Comparison of ENCODE assay signal across 15 cellular contexts in the genomic region with DNA sequence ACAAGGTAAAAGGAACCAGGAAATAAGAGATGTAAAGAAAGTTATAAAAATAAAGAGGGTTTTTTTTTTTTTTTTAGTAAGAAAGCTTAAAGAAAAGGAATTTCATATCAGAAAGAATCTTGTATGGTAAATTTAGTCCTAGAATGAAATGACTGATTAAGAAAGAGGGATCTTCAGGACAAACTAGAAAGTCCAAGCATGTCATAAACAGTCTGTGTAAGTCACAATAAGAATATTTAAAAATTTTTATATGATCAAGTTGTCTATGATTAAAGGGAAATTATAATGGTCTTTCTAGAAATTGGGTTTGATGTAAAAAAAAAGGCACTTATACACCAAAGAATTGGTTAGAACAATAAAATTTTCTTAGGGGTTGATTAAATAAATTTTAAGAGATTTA.
DNase-seq lines count a peak whose midpoint lies in the region; TF ChIP-seq lines count a peak whose summit lies in the region.
"Had no signal": no experiment of that assay in that cellular context is flagged by ENCODE, and none has a peak within 500 bp of the region (broad histone marks: within the 10 kb centered on the region; RNA-seq: fewer than 3 reads in every experiment).

No MANE protein-coding gene starts in this region.

- H3K9me3 ChIP-seq in neural progenitor cell (ENCODE audit: low read depth): peaks cover 26% of the 10 kb centered on the region
- H3K9me3 ChIP-seq in ascending aorta: no peaks in the 10 kb centered on the region

- no peak overlapping the region for H3K27ac ChIP-seq in neural progenitor cell
- H3K27ac ChIP-seq in ascending aorta: no peak overlapping the region
- H3K27ac ChIP-seq: 22Rv1, BLaER1 had no signal

- intact Hi-C loops in ascending aorta (cut with DNase I): no loop called here

- H2AFZ ChIP-seq in neural progenitor cell (replicated peaks): no peak overlapping the region

- no peaks in the 10 kb centered on the region for H3K79me2 ChIP-seq in neural progenitor cell (ENCODE audit: low read depth)

- no peak overlapping the region for H3K4me3 ChIP-seq in Jurkat, Clone E6-1 (ENCODE audit: low read length)
- H3K4me3 ChIP-seq in neural progenitor cell (no peak overlapping the region), ascending aorta (no peak overlapping the region)
- H3K4me3 ChIP-seq: BLaER1 had no signal

- H3K36me3 ChIP-seq in neural progenitor cell (no peaks in the 10 kb centered on the region), ascending aorta (no peaks in the 10 kb centered on the region)
- H3K36me3 ChIP-seq: BLaER1 had no signal

- H3K4me1 ChIP-seq in neural progenitor cell: no peaks in the 10 kb centered on the region
- no peaks in the 10 kb centered on the region for H3K4me1 ChIP-seq in ascending aorta
- H3K4me1 ChIP-seq: BLaER1 had no signal

- no peaks in the 10 kb centered on the region for H3K36me3 Mint-ChIP-seq in neural progenitor cell
- no peaks in the 10 kb centered on the region for H3K36me3 Mint-ChIP-seq in activated T-cell treated with anti-CD3 and anti-CD28 coated beads, Interleukin-2, amount 50 U/mL, for 24 hours (ENCODE audit: low read depth)
- H3K36me3 Mint-ChIP-seq: CD8-positive, alpha-beta memory T cell had no signal

- no peak overlapping the region for H3K4me2 ChIP-seq in neural progenitor cell
- H3K4me2 ChIP-seq: BLaER1 had no signal

- H3K9me3 Mint-ChIP-seq in neural progenitor cell: peaks cover 16% of the 10 kb centered on the region
- peaks cover 2% of the 10 kb centered on the region for H3K9me3 Mint-ChIP-seq in activated T-cell treated with anti-CD3 and anti-CD28 coated beads, Interleukin-2, amount 50 U/mL, for 24 hours

- H3K27me3 Mint-ChIP-seq in neural progenitor cell (ENCODE audit: insufficient read depth, low read depth): no peaks in the 10 kb centered on the region
- no peaks in the 10 kb centered on the region for H3K27me3 Mint-ChIP-seq in activated T-cell treated with anti-CD3 and anti-CD28 coated beads, Interleukin-2, amount 50 U/mL, for 24 hours
- H3K27me3 Mint-ChIP-seq: CD8-positive, alpha-beta memory T cell had no signal

- H3K4me1 Mint-ChIP-seq in neural progenitor cell: no peaks in the 10 kb centered on the region
- no peaks in the 10 kb centered on the region for H3K4me1 Mint-ChIP-seq in activated T-cell treated with anti-CD3 and anti-CD28 coated beads, Interleukin-2, amount 50 U/mL, for 24 hours (ENCODE audit: low read depth)
- H3K4me1 Mint-ChIP-seq: CD8-positive, alpha-beta memory T cell had no signal

- H3K4me3 Mint-ChIP-seq in neural progenitor cell: no peak overlapping the region
- no peak overlapping the region for H3K4me3 Mint-ChIP-seq in activated T-cell treated with anti-CD3 and anti-CD28 coated beads, Interleukin-2, amount 50 U/mL, for 24 hours
- H3K4me3 Mint-ChIP-seq: CD8-positive, alpha-beta memory T cell had no signal

- H3K9ac ChIP-seq in neural progenitor cell: no peak overlapping the region
- H3K9ac ChIP-seq: BLaER1 had no signal

- no peaks in the 10 kb centered on the region for H3F3A ChIP-seq in neural progenitor cell (ENCODE audit: low read depth)

- H4K20me1 ChIP-seq in neural progenitor cell (ENCODE audit: low read depth): no peaks in the 10 kb centered on the region
- H4K20me1 ChIP-seq: BLaER1 had no signal

- no peak overlapping the region for H3K27ac Mint-ChIP-seq in neural progenitor cell
- no peak overlapping the region for H3K27ac Mint-ChIP-seq in activated T-cell treated with anti-CD3 and anti-CD28 coated beads, Interleukin-2, amount 50 U/mL, for 24 hours
- H3K27ac Mint-ChIP-seq: CD8-positive, alpha-beta memory T cell had no signal

- TF ChIP-seq CTCF in neural progenitor cell (IDR thresholded peaks at IDR 0.05) (no peak), ascending aorta (IDR thresholded peaks at IDR 0.05) (no peak)

- H3K27me3 ChIP-seq in neural progenitor cell (no peaks in the 10 kb centered on the region), ascending aorta (no peaks in the 10 kb centered on the region)
- H3K27me3 ChIP-seq: BLaER1 had no signal

- peak; percentile 4 for DNase-seq in DMS 273 (lab: John Stamatoyannopoulos, UW; ENCODE audit: unreplicated experiment)
- no peak for DNase-seq in DMS 273 treated with DMSO at 0.1 percent for 48 hours (lab: John Stamatoyannopoulos, UW)
- peak; percentile 15 for DNase-seq in Jurkat, Clone E6-1 (ENCODE audit: low read depth, low spot score)
- peak; percentile 1 for DNase-seq in RPMI7951 (ENCODE audit: low read depth)
- DNase-seq in neural progenitor cell (ENCODE audit: low spot score): peak; percentile 33
- no peak for DNase-seq in ascending aorta (ENCODE audit: low spot score in 2 of 2)
- DNase-seq in activated T-cell treated with anti-CD3 and anti-CD28 coated beads, Interleukin-2, amount 50 U/mL, for 24 hours: no peak
- no peak for DNase-seq in activated effector memory CD4-positive, alpha-beta T cell treated with anti-CD3 and anti-CD28 coated beads, Interleukin-2, amount 50 U/mL, for 16 hours
- DNase-seq: CD8-positive, alpha-beta memory T cell; NCI-H187 treated with DMSO at 0.1 percent for 48 hours; NCI-H446; NCI-H69; PC-3 had no signal

Comparison
In these comparisons a context has a peak if more than half of its experiments do, and no peak if none do; other contexts are left out.
1. DNase-seq: peak in DMS 273 (single experiment), Jurkat, Clone E6-1 (single experiment), RPMI7951 (single experiment) and neural progenitor cell (single experiment); none in DMS 273 treated with DMSO at 0.1 percent for 48 hours (single experiment), ascending aorta (0 of 2), activated T-cell treated with anti-CD3 and anti-CD28 coated beads, Interleukin-2, amount 50 U/mL, for 24 hours (single experiment) and activated effector memory CD4-positive, alpha-beta T cell treated with anti-CD3 and anti-CD28 coated beads, Interleukin-2, amount 50 U/mL, for 16 hours (single experiment).